Comparison of ENCODE assay signal across 14 cellular contexts in genomic region chr4:26753642-26754041, GRCh38.
DNase-seq lines count a peak whose midpoint lies in the region; ATAC-seq, FAIRE-seq and TF ChIP-seq lines count a peak whose summit lies in the region.
"Had no signal": no experiment of that assay in that cellular context is flagged by ENCODE, and none has a peak within 500 bp of the region (broad histone marks: within the 10 kb centered on the region; RNA-seq: fewer than 3 reads in every experiment).

No MANE protein-coding gene starts in this region.

- no peak for TF ChIP-seq CTCF in astrocyte (IDR thresholded peaks at IDR 0.05; ENCODE audit: insufficient read depth, low read depth, low read length)
- TF ChIP-seq CTCF in gastrocnemius medialis (IDR thresholded peaks at IDR 0.05 in 4 of 5, conservative IDR thresholded peaks at IDR 0.05 in 1 of 5) = no peak

- DNase-seq in LHCN-M2 (ENCODE audit: low read depth) = peak; percentile 64
- DNase-seq in astrocyte (ENCODE audit: low read depth) = peak; percentile 84
- peak; percentile 73 for DNase-seq in left cardiac atrium
- peak; percentile 71 to 78 for DNase-seq in gastrocnemius medialis
- DNase-seq in Karpas-422 = no peak
- no peak for DNase-seq in putamen (ENCODE audit: low spot score)
- DNase-seq: CD8-positive, alpha-beta memory T cell; GOT3; small intestine had no signal

- H3K79me2 ChIP-seq in astrocyte (ENCODE audit: insufficient read depth, low read length) = no peaks in the 10 kb centered on the region
- H3K79me2 ChIP-seq in Karpas-422 (ENCODE audit: low read length) = no peaks in the 10 kb centered on the region

- H3K36me3 ChIP-seq in astrocyte (ENCODE audit: insufficient read depth, low read length) (peaks cover 12% of the 10 kb centered on the region), gastrocnemius medialis (no peaks in the 10 kb centered on the region), Karpas-422 (ENCODE audit: insufficient read depth, low read length) (no peaks in the 10 kb centered on the region)
- H3K36me3 ChIP-seq: vagina had no signal

- TF ChIP-seq POLR2A in gastrocnemius medialis (IDR thresholded peaks at IDR 0.05) = no peak

- H2AFZ ChIP-seq in astrocyte (ENCODE audit: low read depth, low read length) (no peak overlapping the region), Karpas-422 (ENCODE audit: low read length) (no peak overlapping the region)

- no peak overlapping the region for H3K4me3 ChIP-seq in astrocyte (ENCODE audit: insufficient read depth, low read depth, low read length)
- H3K4me3 ChIP-seq in gastrocnemius medialis = no peak overlapping the region
- no peak overlapping the region for H3K4me3 ChIP-seq in Karpas-422 (ENCODE audit: low read length)
- H3K4me3 ChIP-seq: vagina had no signal

- H3K4me1 Mint-ChIP-seq in astrocyte (ENCODE audit: low read depth, unreplicated experiment) = no peaks in the 10 kb centered on the region

- no peaks in the 10 kb centered on the region for H3K9me3 Mint-ChIP-seq in astrocyte (ENCODE audit: unreplicated experiment)
- H3K9me3 Mint-ChIP-seq: CD8-positive, alpha-beta memory T cell; mesothelial cell of epicardium had no signal

- ATAC-seq in left cardiac atrium = peak; percentile 95 to 98
- ATAC-seq in gastrocnemius medialis = peak; percentile 99
- ATAC-seq in HG03139 (IDR thresholded peaks at IDR 0.05; ENCODE audit: unreplicated experiment) = no peak
- no peak for ATAC-seq in HG03159 (IDR thresholded peaks at IDR 0.05; ENCODE audit: unreplicated experiment)

- peak; percentile 17 for FAIRE-seq in astrocyte (lab: Jason Lieb, UNC)
- FAIRE-seq: colon, small intestine had no signal

- H3K9ac ChIP-seq in astrocyte (ENCODE audit: low read length) = no peak overlapping the region
- H3K9ac ChIP-seq in Karpas-422 (ENCODE audit: low read length) = no peak overlapping the region

- H3K4me1 ChIP-seq in astrocyte (ENCODE audit: insufficient read depth, low read length) (no peaks in the 10 kb centered on the region), gastrocnemius medialis (peaks cover 24 to 44% of the 10 kb centered on the region in 2 donors), Karpas-422 (ENCODE audit: low read length) (peaks cover 17% of the 10 kb centered on the region)
- H3K4me1 ChIP-seq: vagina had no signal

- peak overlapping the region; percentile 3 for H3K27ac Mint-ChIP-seq in astrocyte (ENCODE audit: unreplicated experiment)
- H3K27ac Mint-ChIP-seq: mesothelial cell of epicardium had no signal

- in situ Hi-C loops in gastrocnemius medialis (cut with MboI; ENCODE audit: low sequenced_read_pairs in 4 of 4) = no loop called here

- H3K9me2 ChIP-seq in Karpas-422 (replicated peaks; ENCODE audit: insufficient read depth, low read length) = no peaks in the 10 kb centered on the region

- H3K27ac ChIP-seq in astrocyte (ENCODE audit: low read depth, low read length) (peak overlapping the region; percentile 1), gastrocnemius medialis (peak overlapping the region; percentile 50 to 67 (median 61)), Karpas-422 (ENCODE audit: low read length) (no peak overlapping the region)
- H3K27ac ChIP-seq: vagina had no signal

- peaks cover 9% of the 10 kb centered on the region for H3K36me3 Mint-ChIP-seq in astrocyte (ENCODE audit: low read depth, unreplicated experiment)

- intact Hi-C loops in left cardiac atrium (cut with DNase I) = loop anchor here in 1 of 2 donors (10.0 kb wide), 1 partner anchor 111 kb away; the partner anchor contains the start of gene STIM2
- intact Hi-C loops in gastrocnemius medialis (cut with DNase I; ENCODE audit: low total_unique reads) = loop anchor here (2.0 to 10.0 kb wide), 2 partner anchors 107 to 169 kb away; partner anchors contain the start of genes STIM2 and TBC1D19

- H3K27me3 ChIP-seq in astrocyte (ENCODE audit: insufficient read depth, low read length) (no peaks in the 10 kb centered on the region), gastrocnemius medialis (no peaks in the 10 kb centered on the region), Karpas-422 (ENCODE audit: low read length) (no peaks in the 10 kb centered on the region)
- H3K27me3 ChIP-seq: vagina had no signal

- H3K9me3 ChIP-seq in astrocyte (ENCODE audit: insufficient read depth, low read depth, low read length) (no peaks in the 10 kb centered on the region), gastrocnemius medialis (no peaks in the 10 kb centered on the region), Karpas-422 (ENCODE audit: low read length) (no peaks in the 10 kb centered on the region)
- H3K9me3 ChIP-seq: vagina had no signal

- H3K4me2 ChIP-seq in astrocyte (ENCODE audit: low read length) (no peak overlapping the region), Karpas-422 (ENCODE audit: low read depth, low read length, poor library complexity, severe bottlenecking) (no peak overlapping the region)

- no peak overlapping the region for H3K4me3 Mint-ChIP-seq in astrocyte (ENCODE audit: unreplicated experiment)
- H3K4me3 Mint-ChIP-seq: CD8-positive, alpha-beta memory T cell; mesothelial cell of epicardium had no signal

- no peaks in the 10 kb centered on the region for H3K27me3 Mint-ChIP-seq in astrocyte (ENCODE audit: low read depth, unreplicated experiment)
- H3K27me3 Mint-ChIP-seq: CD8-positive, alpha-beta memory T cell had no signal

- H4K20me1 ChIP-seq in astrocyte (ENCODE audit: insufficient read depth, low read length) (no peaks in the 10 kb centered on the region), Karpas-422 (ENCODE audit: insufficient read depth, low read depth, low read length) (no peaks in the 10 kb centered on the region)

Comparison
In these comparisons a context has a peak if more than half of its experiments do, and no peak if none do; other contexts are left out.
1. DNase-seq: peak in LHCN-M2 (single experiment), astrocyte (single experiment), left cardiac atrium (single experiment) and gastrocnemius medialis (2 of 2); none in Karpas-422 (single experiment) and putamen (single experiment).
2. ATAC-seq: peak in left cardiac atrium (2 of 2) and gastrocnemius medialis (2 of 2); none in HG03139 (single experiment) and HG03159 (single experiment).